In the genomic region with DNA sequence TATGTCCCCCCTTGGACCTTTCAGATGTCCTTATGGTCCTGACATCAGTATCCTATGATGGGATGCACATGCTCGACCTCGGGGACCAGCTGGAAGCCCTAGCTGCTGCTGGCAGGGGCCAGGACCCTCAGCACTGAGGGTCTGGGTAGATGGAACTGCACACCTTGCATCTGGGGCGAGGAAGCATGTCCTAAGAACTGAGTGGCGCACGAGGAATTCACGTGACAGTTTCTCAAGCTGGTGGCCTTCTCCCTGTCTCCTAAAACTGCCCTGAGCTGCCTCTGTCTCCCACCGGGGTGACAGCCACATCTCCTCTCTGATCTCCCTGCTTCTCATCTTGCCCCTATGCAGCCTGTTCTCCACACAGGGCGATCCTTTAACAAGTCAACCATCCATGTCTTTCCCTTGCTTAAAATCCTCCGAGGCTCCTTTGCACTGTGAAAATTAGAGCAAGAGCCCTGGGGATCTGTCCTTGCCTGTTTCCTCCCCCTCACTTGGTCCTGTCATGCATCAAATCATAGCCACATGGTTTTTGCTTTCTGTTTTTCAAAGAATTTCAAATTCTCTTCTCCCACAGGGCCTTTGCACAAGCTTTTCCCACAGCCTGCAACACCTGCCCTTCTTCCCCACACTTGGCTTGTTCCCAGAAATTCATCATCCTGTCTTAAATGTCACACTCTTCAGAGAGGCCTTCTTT, we compare ENCODE assay signal across 26 cellular contexts.
A peak's percentile ranks its signal among the peaks of the same experiment; 100 is the strongest.
DNase-seq lines count a peak whose midpoint lies in the region; ATAC-seq and TF ChIP-seq lines count a peak whose summit lies in the region.
"Had no signal": no experiment of that assay in that cellular context is flagged by ENCODE, and none has a peak within 500 bp of the region (broad histone marks: within the 10 kb centered on the region; RNA-seq: fewer than 3 reads in every experiment).

No MANE protein-coding gene starts in this region.

- peak; percentile 20 for DNase-seq in activated CD8-positive, alpha-beta memory T cell treated with anti-CD3 and anti-CD28 coated beads, Interleukin-2, amount 50 U/mL, for 48 hours
- DNase-seq in activated CD8-positive, alpha-beta memory T cell treated with anti-CD3 and anti-CD28 coated beads, Interleukin-2, amount 50 U/mL, for 4 hours: no peak
- DNase-seq in immature natural killer cell (no peak), putamen (ENCODE audit: low spot score) (no peak), NCI-H510A treated with DMSO at 0.1 percent for 48 hours (lab: John Stamatoyannopoulos, UW) (no peak)
- no peak for DNase-seq in stimulated activated effector memory CD8-positive, alpha-beta T cell treated with anti-CD3 and anti-CD28 coated beads, Interleukin-12 subunit alpha, Interleukin-12 subunit beta, amount 100 ng/mL, for 72 hours (ENCODE audit: low spot score in 2 of 2)
- DNase-seq: Calu3; DMS79 treated with DMSO at 0.1 percent for 48 hours; NCI-H1048; NCI-H1417 treated with DMSO at 0.1 percent for 48 hours; NCI-H1694 treated with DMSO at 0.1 percent for 48 hours; NCI-H2081; NCI-H2171; NCI-H345; NCI-H526; NCI-H82; NK-92 treated with Interleukin-12 subunit alpha and Interleukin-12 subunit beta, amount 100 ng/mL, for 24 hours; PC-9; RPMI8226; SIG-M5 had no signal

- no peak overlapping the region for H3K27ac ChIP-seq in HEK293 (ENCODE audit: extremely low read depth, low read depth, low read length)
- H3K27ac ChIP-seq: 22Rv1, HL-60, PC-9, SK-N-MC had no signal

- no peaks in the 10 kb centered on the region for H3K9me3 Mint-ChIP-seq in immature natural killer cell
- no peaks in the 10 kb centered on the region for H3K9me3 Mint-ChIP-seq in stimulated activated effector memory CD8-positive, alpha-beta T cell treated with anti-CD3 and anti-CD28 coated beads, Interleukin-12 subunit alpha, Interleukin-12 subunit beta, amount 100 ng/mL, for 72 hours

- H3K36me3 ChIP-seq in HEK293 (ENCODE audit: control insufficient read depth in 2 of 2, insufficient read depth in 1 of 2, low read length in 2 of 2): no peaks in the 10 kb centered on the region

- H3K27ac Mint-ChIP-seq in immature natural killer cell: peak overlapping the region in 4 of 6 donors; percentile 27 to 74 (median 60)
- peak overlapping the region; percentile 21 for H3K27ac Mint-ChIP-seq in stimulated activated effector memory CD8-positive, alpha-beta T cell treated with anti-CD3 and anti-CD28 coated beads, Interleukin-12 subunit alpha, Interleukin-12 subunit beta, amount 100 ng/mL, for 72 hours
- H3K27ac Mint-ChIP-seq: B cell had no signal

- CTCF ChIA-PET in HEK293 (lab: Yijun Ruan, JAX): interaction anchor here (0.5 kb wide), 1 partner anchor 491 kb away, joined by 3 read pairs; no protein-coding TSS in a partner anchor

- peaks cover 0 to 2% (median 0%) of the 10 kb centered on the region in 3 donors for H3K27me3 Mint-ChIP-seq in immature natural killer cell (ENCODE audit: low read depth in 3 of 3)
- H3K27me3 Mint-ChIP-seq: B cell had no signal

- no peak for TF ChIP-seq CTCF in HEK293 (tag by site-specific recombination; IDR thresholded peaks at IDR 0.05)

- H3K4me3 Mint-ChIP-seq in immature natural killer cell: no peak overlapping the region
- no peak overlapping the region for H3K4me3 Mint-ChIP-seq in stimulated activated effector memory CD8-positive, alpha-beta T cell treated with anti-CD3 and anti-CD28 coated beads, Interleukin-12 subunit alpha, Interleukin-12 subunit beta, amount 100 ng/mL, for 72 hours
- H3K4me3 Mint-ChIP-seq: B cell had no signal

- H3K4me1 Mint-ChIP-seq in immature natural killer cell: peaks cover 57 to 60% of the 10 kb centered on the region in 2 donors
- H3K4me1 Mint-ChIP-seq in stimulated activated effector memory CD8-positive, alpha-beta T cell treated with anti-CD3 and anti-CD28 coated beads, Interleukin-12 subunit alpha, Interleukin-12 subunit beta, amount 100 ng/mL, for 72 hours: peaks cover 16% of the 10 kb centered on the region
- H3K4me1 Mint-ChIP-seq: B cell had no signal

- POLR2A ChIA-PET in HEK293 (lab: Yijun Ruan, JAX): no interaction called here

- peaks cover 0 to 22% (median 13%) of the 10 kb centered on the region in 3 donors for H3K36me3 Mint-ChIP-seq in immature natural killer cell
- no peaks in the 10 kb centered on the region for H3K36me3 Mint-ChIP-seq in stimulated activated effector memory CD8-positive, alpha-beta T cell treated with anti-CD3 and anti-CD28 coated beads, Interleukin-12 subunit alpha, Interleukin-12 subunit beta, amount 100 ng/mL, for 72 hours

- H3K9me3 ChIP-seq in HEK293 (ENCODE audit: control insufficient read depth, insufficient read depth, low read depth, low read length): no peaks in the 10 kb centered on the region

- H3K4me3 ChIP-seq in HEK293 (ENCODE audit: low read depth, low read length): no peak overlapping the region
- H3K4me3 ChIP-seq: PC-9, SK-N-MC had no signal

- ATAC-seq in stimulated activated effector memory CD8-positive, alpha-beta T cell treated with anti-CD3 and anti-CD28 coated beads, Interleukin-12 subunit alpha, Interleukin-12 subunit beta, amount 100 ng/mL, for 72 hours: no peak
- ATAC-seq: HCT116 had no signal

- H3K4me1 ChIP-seq in HEK293 (ENCODE audit: control insufficient read depth, insufficient read depth, low read length): no peaks in the 10 kb centered on the region

TF ChIP-seq in HEK293, 187 proteins besides CTCF, POLR2A, EP300 and RAD21:
- TF ChIP-seq ZNF623 (tag by site-specific recombination; IDR thresholded peaks at IDR 0.05): 0 out of 2 replicates have a peak, but pooled peaks have one; percentile 27
- TF ChIP-seq ZNF423 (tag by site-specific recombination; IDR thresholded peaks at IDR 0.05): no peak
- TF ChIP-seq ZNF555 (tag by site-specific recombination; conservative IDR thresholded peaks at IDR 0.05): no peak
- no peak for TF ChIP-seq KLF9 (tag by site-specific recombination; IDR thresholded peaks at IDR 0.05; ENCODE audit: low read depth)
- TF ChIP-seq, protein P1, sequence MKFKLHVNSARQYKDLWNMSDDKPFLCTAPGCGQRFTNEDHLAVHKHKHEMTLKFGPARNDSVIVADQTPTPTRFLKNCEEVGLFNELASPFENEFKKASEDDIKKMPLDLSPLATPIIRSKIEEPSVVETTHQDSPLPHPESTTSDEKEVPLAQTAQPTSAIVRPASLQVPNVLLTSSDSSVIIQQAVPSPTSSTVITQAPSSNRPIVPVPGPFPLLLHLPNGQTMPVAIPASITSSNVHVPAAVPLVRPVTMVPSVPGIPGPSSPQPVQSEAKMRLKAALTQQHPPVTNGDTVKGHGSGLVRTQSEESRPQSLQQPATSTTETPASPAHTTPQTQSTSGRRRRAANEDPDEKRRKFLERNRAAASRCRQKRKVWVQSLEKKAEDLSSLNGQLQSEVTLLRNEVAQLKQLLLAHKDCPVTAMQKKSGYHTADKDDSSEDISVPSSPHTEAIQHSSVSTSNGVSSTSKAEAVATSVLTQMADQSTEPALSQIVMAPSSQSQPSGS (tag by site-specific recombination; IDR thresholded peaks at IDR 0.05; ENCODE audit: low read depth): no peak
